ENCODE assay signal across 9 cellular contexts in genomic region chr18:3455090-3455640, GRCh38. TPM values are rescaled to one million over a fixed set of nuclear protein-coding genes. Genes with fewer than 3 reads are reported as not detected.
DNase-seq lines count a peak whose midpoint lies in the region; ATAC-seq and TF ChIP-seq lines count a peak whose summit lies in the region.
"Had no signal": no experiment of that assay in that cellular context is flagged by ENCODE, and none has a peak within 500 bp of the region (broad histone marks: within the 10 kb centered on the region; RNA-seq: fewer than 3 reads in every experiment).

No MANE protein-coding gene starts in this region.

- H3K4me1 ChIP-seq in MM.1S (ENCODE audit: low read length) (peaks cover 7% of the 10 kb centered on the region; the same call in 1 of the 2 replicates), duodenal mucosa (ENCODE audit: control insufficient read depth in 1 of 2, insufficient read depth in 2 of 2, low read length in 2 of 2) (peaks cover 32 to 57% of the 10 kb centered on the region in 2 donors)

- H4K20me1 ChIP-seq in MM.1S (ENCODE audit: insufficient read depth, low read length): no peaks in the 10 kb centered on the region

- no peak overlapping the region for H3K9ac ChIP-seq in MM.1S (ENCODE audit: low read length)
- H3K9ac ChIP-seq in duodenal mucosa (ENCODE audit: low read depth in 1 of 2, low read length in 2 of 2): peak overlapping the region; percentile 98 to 99

- no peaks in the 10 kb centered on the region for H3K27me3 ChIP-seq in BJ (ENCODE audit: control insufficient read depth, insufficient read depth, low read length)
- peaks cover 67% of the 10 kb centered on the region for H3K27me3 ChIP-seq in MM.1S (replicated peaks; ENCODE audit: insufficient read depth, low read length)
- H3K27me3 ChIP-seq in duodenal mucosa (ENCODE audit: control insufficient read depth in 1 of 2, insufficient read depth in 2 of 2, low read length in 2 of 2): no peaks in the 10 kb centered on the region

- peaks cover 12% of the 10 kb centered on the region; the same call in 1 of the 2 replicates for H3F3A ChIP-seq in MM.1S (ENCODE audit: insufficient read depth, low read length)

- no peak for ATAC-seq in HG03354 (IDR thresholded peaks at IDR 0.05; ENCODE audit: poor library complexity, severe bottlenecking, unreplicated experiment)
- ATAC-seq in GM21576 (IDR thresholded peaks at IDR 0.05; ENCODE audit: unreplicated experiment): no peak

- no peak for DNase-seq in BJ (ENCODE audit: low read depth)
- no peak for DNase-seq in MM.1S
- DNase-seq in SIG-M5 (lab: John Stamatoyannopoulos, UW): no peak
- DNase-seq in RWPE1 (ENCODE audit: low spot score): no peak
- DNase-seq: NCI-H2227 treated with DMSO at 0.1 percent for 48 hours had no signal

- H3K4me3 Mint-ChIP-seq in nephron: peak overlapping the region; percentile 96 to 99 (median 99)

- no peaks in the 10 kb centered on the region for H3K9me2 ChIP-seq in MM.1S (replicated peaks; ENCODE audit: insufficient read depth, low read length)

- H3K27ac ChIP-seq in MM.1S (ENCODE audit: low read length) (no peak overlapping the region), duodenal mucosa (ENCODE audit: low read depth, low read length) (peak overlapping the region; percentile 89), RWPE1 (no peak overlapping the region)

- H3K4me1 Mint-ChIP-seq in nephron: peaks cover 56% of the 10 kb centered on the region

- H3K4me3 ChIP-seq in BJ (ENCODE audit: low read depth, low read length): peak overlapping the region; percentile 26; the same call in 1 of the 2 replicates
- no peak overlapping the region for H3K4me3 ChIP-seq in MM.1S (ENCODE audit: low read length)
- H3K4me3 ChIP-seq in duodenal mucosa (ENCODE audit: low read depth in 1 of 2, low read length in 2 of 2): peak overlapping the region; percentile 92 to 93

- H3K9me3 ChIP-seq in MM.1S (replicated peaks; ENCODE audit: insufficient read depth, low read length): no peaks in the 10 kb centered on the region
- H3K9me3 ChIP-seq in duodenal mucosa (ENCODE audit: control insufficient read depth in 1 of 2, low read length in 2 of 2): no peaks in the 10 kb centered on the region

- H2AFZ ChIP-seq in MM.1S (ENCODE audit: low read length): no peak overlapping the region

- H3K9me3 Mint-ChIP-seq in nephron: peaks cover 10% of the 10 kb centered on the region

- H3K79me2 ChIP-seq in MM.1S (ENCODE audit: low read length): no peaks in the 10 kb centered on the region

- CTCF ChIA-PET in BJ (lab: Yijun Ruan, JAX) (interaction anchor here (0.6 to 5.7 kb wide), 17 partner anchors 10 to 225 kb away, joined by 3 to 53 read pairs (median 3); no protein-coding TSS in a partner anchor), RWPE1 (lab: Yijun Ruan, JAX) (interaction anchor here (0.6 to 2.2 kb wide), 8 partner anchors 8 to 211 kb away, joined by 3 to 10 read pairs (median 4); no protein-coding TSS in a partner anchor)

- peak overlapping the region; percentile 99 for H3K27ac Mint-ChIP-seq in nephron

- H3K36me3 Mint-ChIP-seq in nephron (ENCODE audit: low read depth): peaks cover 45% of the 10 kb centered on the region

- POLR2A ChIA-PET in BJ (lab: Charles Lee) (no interaction called here), RWPE1 (lab: Yijun Ruan, JAX; ENCODE audit: low non-redundant PET) (no interaction called here)

- H3K4me2 ChIP-seq in MM.1S (ENCODE audit: low read depth, low read length): peak overlapping the region; percentile 66; the same call in 1 of the 2 replicates

- H3K36me3 ChIP-seq in BJ (ENCODE audit: control insufficient read depth, insufficient read depth, low read length) (peaks cover 10% of the 10 kb centered on the region), MM.1S (replicated peaks; ENCODE audit: insufficient read depth, low read length) (no peaks in the 10 kb centered on the region), duodenal mucosa (ENCODE audit: control insufficient read depth in 1 of 2, insufficient read depth in 2 of 2, low read length in 2 of 2) (peaks cover 0 to 15% of the 10 kb centered on the region in 2 donors)

- H3K27me3 Mint-ChIP-seq in nephron (ENCODE audit: low read depth): no peaks in the 10 kb centered on the region

- TF ChIP-seq CTCF in BJ (IDR thresholded peaks at IDR 0.05; ENCODE audit: insufficient read depth, low read depth, low read length): no peak
- no peak for TF ChIP-seq CTCF in MM.1S (IDR thresholded peaks at IDR 0.05; ENCODE audit: low read length)
- no peak for TF ChIP-seq CTCF in nephron (IDR thresholded peaks at IDR 0.05; ENCODE audit: unreplicated experiment in 3 of 3)
- TF ChIP-seq CTCF in RWPE1 (conservative IDR thresholded peaks at IDR 0.05; ENCODE audit: low read depth): no peak

RNA-seq across cellular contexts. Expression of gene TGIF1, which starts 5.2 kb away (rescaled TPM):
- polyA plus RNA-seq in BJ (2011; rRNA removed): 64.8 and 78.9 TPM in 2 replicates
- 60.7 and 91.7 TPM in 2 replicates for polyA minus RNA-seq in BJ (2011; rRNA and poly(A)+ RNA removed)
